ENCODE assay signal across 8 cellular contexts in genomic region chr10:89207181-89207800, GRCh38. TPM values are rescaled to one million over a fixed set of nuclear protein-coding genes. Genes with fewer than 3 reads are reported as not detected.
A peak's percentile ranks its signal among the peaks of the same experiment; 100 is the strongest.
DNase-seq lines count a peak whose midpoint lies in the region; ATAC-seq, FAIRE-seq and TF ChIP-seq lines count a peak whose summit lies in the region.

A gene with protein sequence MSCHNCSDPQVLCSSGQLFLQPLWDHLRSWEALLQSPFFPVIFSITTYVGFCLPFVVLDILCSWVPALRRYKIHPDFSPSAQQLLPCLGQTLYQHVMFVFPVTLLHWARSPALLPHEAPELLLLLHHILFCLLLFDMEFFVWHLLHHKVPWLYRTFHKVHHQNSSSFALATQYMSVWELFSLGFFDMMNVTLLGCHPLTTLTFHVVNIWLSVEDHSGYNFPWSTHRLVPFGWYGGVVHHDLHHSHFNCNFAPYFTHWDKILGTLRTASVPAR (minus strand): TSS chr10:89207317. CDS start chr10:89207292, 25 bp downstream.

- no TSS peak for BruUV-seq in Panc1 (replicated peaks; lab: Mats Ljungman, UMichigan)

- H3K9me3 ChIP-seq in Panc1 (ENCODE audit: control insufficient read depth, insufficient read depth, low read depth, low read length), result no peaks in the 10 kb centered on the region
- H3K9me3 ChIP-seq in heart left ventricle, result no peaks in the 10 kb centered on the region
- no peaks in the 10 kb centered on the region for H3K9me3 ChIP-seq in osteoblast (ENCODE audit: low read depth, low read length)
- H3K9me3 ChIP-seq in upper lobe of left lung, result no peaks in the 10 kb centered on the region

- TF ChIP-seq CTCF in Panc1 (IDR thresholded peaks at IDR 0.05) (no peak), heart left ventricle (IDR thresholded peaks at IDR 0.05) (no peak), osteoblast (IDR thresholded peaks at IDR 0.05; ENCODE audit: extremely low read depth, low read depth, low read length) (no peak), upper lobe of left lung (IDR thresholded peaks at IDR 0.05) (no peak)

- H3K36me3 ChIP-seq in ACC112 (ENCODE audit: insufficient read depth, low read length), result no peaks in the 10 kb centered on the region
- H3K36me3 ChIP-seq in Panc1 (ENCODE audit: control insufficient read depth, insufficient read depth, low read length), result no peaks in the 10 kb centered on the region
- no peaks in the 10 kb centered on the region for H3K36me3 ChIP-seq in heart left ventricle
- no peaks in the 10 kb centered on the region for H3K36me3 ChIP-seq in osteoblast (ENCODE audit: insufficient read depth, low read length)
- no peaks in the 10 kb centered on the region for H3K36me3 ChIP-seq in upper lobe of left lung

- peak in 1 of 2 donors; percentile 36 for TF ChIP-seq POLR2A in heart left ventricle (IDR thresholded peaks at IDR 0.05)
- TF ChIP-seq POLR2A in upper lobe of left lung (IDR thresholded peaks at IDR 0.05), result peak in 3 of 4 donors; percentile 14 to 61 (median 31)

- peaks cover 12% of the 10 kb centered on the region for H3K4me1 ChIP-seq in ACC112 (ENCODE audit: control insufficient read depth, insufficient read depth, low read length, unreplicated experiment)
- no peaks in the 10 kb centered on the region for H3K4me1 ChIP-seq in Panc1 (ENCODE audit: control insufficient read depth, insufficient read depth, low read length)
- H3K4me1 ChIP-seq in heart left ventricle, result peaks cover 0 to 25% (median 11%) of the 10 kb centered on the region in 12 donors
- H3K4me1 ChIP-seq in osteoblast (ENCODE audit: insufficient read depth, low read length), result peaks cover 18% of the 10 kb centered on the region
- H3K4me1 ChIP-seq in upper lobe of left lung, result peaks cover 9 to 27% (median 19%) of the 10 kb centered on the region in 4 donors

- H3K4me3 ChIP-seq in ACC112 (ENCODE audit: low read depth, low read length) (peak within 1 kb of the TSS; percentile 75), Panc1 (ENCODE audit: low read depth in 2 of 2, low read length in 2 of 2) (peak within 1 kb of the TSS; percentile 40 to 61), heart left ventricle (peak within 1 kb of the TSS; percentile 25 to 68 (median 57)), osteoblast (ENCODE audit: insufficient read depth, low read length) (peak within 1 kb of the TSS; percentile 73), upper lobe of left lung (peak within 1 kb of the TSS; percentile 1 to 60 (median 52))

- no peaks in the 10 kb centered on the region for H4K20me1 ChIP-seq in osteoblast (ENCODE audit: insufficient read depth, low read length)

- H3K27me3 ChIP-seq in ACC112 (ENCODE audit: insufficient read depth, low read length), result peaks cover 8% of the 10 kb centered on the region; the same call in 1 of the 2 replicates
- peaks cover 25% of the 10 kb centered on the region for H3K27me3 ChIP-seq in Panc1 (ENCODE audit: control insufficient read depth, insufficient read depth, low read length)
- peaks cover 0 to 36% (median 0%) of the 10 kb centered on the region in 9 donors for H3K27me3 ChIP-seq in heart left ventricle
- H3K27me3 ChIP-seq in osteoblast (ENCODE audit: insufficient read depth, low read length), result peaks cover 15% of the 10 kb centered on the region
- H3K27me3 ChIP-seq in upper lobe of left lung, result peaks cover 0 to 10% (median 5%) of the 10 kb centered on the region in 4 donors

- peak in 3 of 4 donors; percentile 16 to 89 (median 59) for TF ChIP-seq EP300 in upper lobe of left lung (IDR thresholded peaks at IDR 0.05)

- H3K27ac ChIP-seq in ACC112 (ENCODE audit: low read depth, low read length), result peak within 1 kb of the TSS; percentile 19; the same call in 1 of the 2 replicates
- no peak within 1 kb of the TSS for H3K27ac ChIP-seq in Panc1 (ENCODE audit: low read length)
- peak within 1 kb of the TSS; percentile 75 to 92 (median 84) for H3K27ac ChIP-seq in heart left ventricle
- peak within 1 kb of the TSS; percentile 66 for H3K27ac ChIP-seq in osteoblast (ENCODE audit: low read depth, low read length)
- peak within 1 kb of the TSS; percentile 69 to 90 (median 76) for H3K27ac ChIP-seq in upper lobe of left lung

- intact Hi-C loops in Panc1 (cut with micrococcal nuclease; ENCODE audit: unreplicated experiment) (no loop called here), heart left ventricle (cut with DNase I) (loop anchor here in 4 of 10 donors (5.0 to 10.0 kb wide), 4 partner anchors 92 to 125 kb away; no protein-coding TSS in a partner anchor)

- CTCF ChIA-PET in Panc1 (lab: Charles Lee), result interaction anchor here (0.6 kb wide), 1 partner anchor 274 kb away, joined by 3 read pairs; no protein-coding TSS in a partner anchor

- WGBS in heart left ventricle, 4 donors, result 1 to 3% (median 1%) methylated on average over 18 to 28 of the region's 28 CpGs
- WGBS in upper lobe of left lung, 2 donors, result 1 to 3% methylated on average over 23 to 28 of the region's 28 CpGs

- H2AFZ ChIP-seq in ACC112 (ENCODE audit: low read length, unreplicated experiment) (peak within 1 kb of the TSS; percentile 93), osteoblast (ENCODE audit: low read length) (peak within 1 kb of the TSS; percentile 96)

- H3K4me2 ChIP-seq in osteoblast (ENCODE audit: insufficient read depth, low read length), result peak within 1 kb of the TSS; percentile 95

- in situ Hi-C loops in Panc1 (cut with HindIII; ENCODE audit: low pct_unique_long_range_greater_than_20kb, low sequenced_read_pairs), result loop anchor here (25.0 kb wide), 1 partner anchor 195 kb away; no protein-coding TSS in a partner anchor

- peak; percentile 84 for FAIRE-seq in GM19239 (lab: Jason Lieb, UNC)

- POLR2A ChIA-PET in Panc1 (lab: Charles Lee), result no interaction called here

- DNase-seq in GM19239 (ENCODE audit: insufficient read length, low spot score), result no peak
- DNase-seq in Panc1 (ENCODE audit: low read depth, low spot score), result peak; percentile 5
- DNase-seq in amniotic epithelial cell (ENCODE audit: low read depth), result peak; percentile 47
- DNase-seq in heart left ventricle, result peak; percentile 79 to 86 (median 84)
- peak; percentile 93 for DNase-seq in osteoblast (ENCODE audit: insufficient read length, low spot score, missing footprints)
- DNase-seq in upper lobe of left lung, result peak in 1 of 2 donors; percentile 78

- H3K79me2 ChIP-seq in ACC112 (ENCODE audit: control insufficient read depth, insufficient read depth, low read length, unreplicated experiment), result no peaks in the 10 kb centered on the region
- H3K79me2 ChIP-seq in osteoblast (ENCODE audit: insufficient read depth, low read length), result no peaks in the 10 kb centered on the region

- ATAC-seq in Panc1 (peak; percentile 85), heart left ventricle (peak; percentile 70 to 93 (median 89)), upper lobe of left lung (ENCODE audit: low FRiP score in 2 of 2) (peak; percentile 89 to 90), HG03521 (IDR thresholded peaks at IDR 0.05; ENCODE audit: unreplicated experiment) (no peak)

RNA-seq across cellular contexts. Expression of the gene that starts here (rescaled TPM):
- 0.10 TPM for total RNA-seq in Panc1 (2021; ENCODE audit: unreplicated experiment)
- polyA plus RNA-seq in Panc1 (2012; ENCODE audit: insufficient read length), result not detected
- 1 to 10 TPM in 3 of 9 donors, under 1 TPM in 6; 0.28 to 3.5 (median 0.42) TPM for total RNA-seq in heart left ventricle
- polyA plus RNA-seq in heart left ventricle, result under 1 TPM; 0.24 to 0.27 TPM
- 5.8 and 13.0 TPM in 2 replicates for total RNA-seq in osteoblast
- 10 to 100 TPM in 2 of 6 donors, 1 to 10 TPM in 4; 3.4 to 12.0 (median 6.8) TPM for total RNA-seq in upper lobe of left lung

Comparison
In these comparisons a context has a peak if more than half of its experiments do, and no peak if none do; other contexts are left out.
1. Peak in DNase-seq, ATAC-seq and H3K4me3 ChIP-seq in Panc1; RNA of the gene not detected or under 1 TPM.